Comparison of ENCODE assay signal across 9 cellular contexts in the genomic region with DNA sequence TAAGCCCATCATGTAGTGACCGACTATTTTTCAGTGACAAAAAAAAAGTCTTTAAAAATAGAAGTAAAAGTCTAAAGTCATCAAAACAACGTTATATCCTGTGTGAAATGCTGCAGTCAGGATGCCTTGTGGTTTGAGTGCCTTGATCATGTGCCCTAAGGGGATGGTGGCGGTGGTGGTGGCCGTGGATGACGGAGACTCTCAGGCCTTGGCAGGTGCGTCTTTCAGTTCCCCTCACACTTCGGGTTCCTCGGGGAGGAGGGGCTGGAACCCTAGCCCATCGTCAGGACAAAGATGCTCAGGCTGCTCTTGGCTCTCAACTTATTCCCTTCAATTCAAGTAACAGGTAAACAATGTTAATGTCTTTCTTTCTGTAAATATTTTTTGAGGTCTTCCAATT. TPM values are rescaled to one million over a fixed set of nuclear protein-coding genes. Genes with fewer than 3 reads are reported as not detected.
A peak's percentile ranks its signal among the peaks of the same experiment; 100 is the strongest.
DNase-seq lines count a peak whose midpoint lies in the region; ATAC-seq, FAIRE-seq and TF ChIP-seq lines count a peak whose summit lies in the region.
"Had no signal": no experiment of that assay in that cellular context is flagged by ENCODE, and none has a peak within 500 bp of the region (broad histone marks: within the 10 kb centered on the region; RNA-seq: fewer than 3 reads in every experiment).

CD28 (plus strand) TSS at position 237 of the 400 bp plus-strand sequence; CDS start at position 295, 58 bp downstream.

- peaks cover 0 to 11% of the 10 kb centered on the region in 2 donors for H3K4me1 ChIP-seq in duodenal mucosa (ENCODE audit: control insufficient read depth in 1 of 2, insufficient read depth in 2 of 2, low read length in 2 of 2)

- H3K36me3 ChIP-seq in duodenal mucosa (ENCODE audit: control insufficient read depth in 1 of 2, insufficient read depth in 2 of 2, low read length in 2 of 2) = no peaks in the 10 kb centered on the region

- no peaks in the 10 kb centered on the region for H3K36me3 Mint-ChIP-seq in activated B cell treated with CpG ODN at 0.5 μM for 24 hours (ENCODE audit: low read depth)

- no peaks in the 10 kb centered on the region for H3K27me3 ChIP-seq in duodenal mucosa (ENCODE audit: control insufficient read depth in 1 of 2, insufficient read depth in 2 of 2, low read length in 2 of 2)

- CTCF ChIA-PET in activated B cell treated with CpG ODN at 0.5 μM for 24 hours (lab: Charles Lee) = interaction anchor here (0.9 kb wide), 1 partner anchor 11 kb away, joined by 3 read pairs; no protein-coding TSS in a partner anchor

- H3K27ac ChIP-seq in duodenal mucosa (ENCODE audit: low read depth, low read length) = no peak within 1 kb of the TSS

- FAIRE-seq in frontal cortex (lab: Jason Lieb, UNC) = no peak

- H3K9me3 Mint-ChIP-seq in activated B cell treated with CpG ODN at 0.5 μM for 24 hours = peaks cover 16% of the 10 kb centered on the region

- H3K27ac Mint-ChIP-seq in activated B cell treated with CpG ODN at 0.5 μM for 24 hours = peak within 1 kb of the TSS; percentile 27

- TF ChIP-seq CTCF in activated B cell treated with CpG ODN at 0.5 μM for 24 hours (IDR thresholded peaks at IDR 0.05) = no peak

- ATAC-seq in GM18519 (IDR thresholded peaks at IDR 0.05; ENCODE audit: low FRiP score, unreplicated experiment) (peak; percentile 97), HG02973 (IDR thresholded peaks at IDR 0.05; ENCODE audit: unreplicated experiment) (peak; percentile 99), activated B cell treated with CpG ODN at 0.5 μM for 24 hours (ENCODE audit: low read depth) (peak; percentile 87)
- ATAC-seq: HCT116 had no signal

- peak within 1 kb of the TSS in 1 of 2 donors; percentile 34 for H3K9ac ChIP-seq in duodenal mucosa (ENCODE audit: low read depth in 1 of 2, low read length in 2 of 2)

- peak within 1 kb of the TSS; percentile 15 to 36 for H3K4me3 ChIP-seq in duodenal mucosa (ENCODE audit: low read depth in 1 of 2, low read length in 2 of 2)

- DNase-seq in activated B cell treated with CpG ODN at 0.5 μM for 24 hours (peak; percentile 24), cerebellum (ENCODE audit: low spot score) (no peak), frontal cortex (ENCODE audit: low spot score in 2 of 2) (no peak), dedifferentiated amniotic fluid mesenchymal stem cell (ENCODE audit: extremely low spot score) (no peak)
- peak; percentile 54 to 72 for DNase-seq in stimulated activated CD8-positive, alpha-beta memory T cell treated with anti-CD3 and anti-CD28 coated beads, Interleukin-15, amount 100 ng/mL, for 4 hours (ENCODE audit: low read depth in 2 of 2)

- peaks cover 46% of the 10 kb centered on the region for H3K27me3 Mint-ChIP-seq in activated B cell treated with CpG ODN at 0.5 μM for 24 hours

- H3K4me1 Mint-ChIP-seq in activated B cell treated with CpG ODN at 0.5 μM for 24 hours = peaks cover 12% of the 10 kb centered on the region

- intact Hi-C loops in activated B cell treated with CpG ODN at 0.5 μM for 24 hours (cut with micrococcal nuclease) = loop anchor here (1.0 kb wide), 1 partner anchor 17 kb away; no protein-coding TSS in a partner anchor

- POLR2A ChIA-PET in activated B cell treated with CpG ODN at 0.5 μM for 24 hours (lab: Charles Lee) = no interaction called here

- peak within 1 kb of the TSS; percentile 35 for H3K4me3 Mint-ChIP-seq in activated B cell treated with CpG ODN at 0.5 μM for 24 hours

- H3K9me3 ChIP-seq in duodenal mucosa (ENCODE audit: control insufficient read depth in 1 of 2, low read length in 2 of 2) = no peaks in the 10 kb centered on the region

RNA-seq across cellular contexts. Expression of gene CD28, which starts in this region (rescaled TPM):
- 0.44 TPM in 1 of 2 replicates, not detected in the other for total RNA-seq in activated B cell treated with CpG ODN at 0.5 μM for 24 hours
- total RNA-seq in cerebellum = 1.00 TPM
- 1.2 TPM for total RNA-seq in frontal cortex

Comparison
In these comparisons a context has a peak if more than half of its experiments do, and no peak if none do; other contexts are left out.
1. Peak in DNase-seq and ATAC-seq in activated B cell treated with CpG ODN at 0.5 μM for 24 hours; RNA of the gene not detected or under 1 TPM.
2. DNase-seq: peak in stimulated activated CD8-positive, alpha-beta memory T cell treated with anti-CD3 and anti-CD28 coated beads, Interleukin-15, amount 100 ng/mL, for 4 hours (2 of 2); none in cerebellum (single experiment), frontal cortex (0 of 2) and dedifferentiated amniotic fluid mesenchymal stem cell (single experiment).
3. Peak in every context shown above with its lines, with median percentiles within 50 percentile points of each other: ATAC-seq.